In genomic region chr5:95901676-95902646, GRCh38 we compare ENCODE assay signal across 12 cellular contexts. TPM values are rescaled to one million over a fixed set of nuclear protein-coding genes. Genes with fewer than 3 reads are reported as not detected.
DNase-seq lines count a peak whose midpoint lies in the region; ATAC-seq and TF ChIP-seq lines count a peak whose summit lies in the region.
"Had no signal": no experiment of that assay in that cellular context is flagged by ENCODE, and none has a peak within 500 bp of the region (broad histone marks: within the 10 kb centered on the region; RNA-seq: fewer than 3 reads in every experiment).

No MANE protein-coding gene starts in this region.

- H3K4me3 Mint-ChIP-seq in activated T-cell treated with anti-CD3 and anti-CD28 coated beads, Interleukin-2, amount 50 U/mL, for 72 hours: no peak overlapping the region

- H3K27me3 ChIP-seq in stomach: no peaks in the 10 kb centered on the region
- H3K27me3 ChIP-seq: uterus had no signal

- no peak overlapping the region for H3K4me3 ChIP-seq in fibroblast of mammary gland (ENCODE audit: control insufficient read depth, low read depth, low read length)
- H3K4me3 ChIP-seq in stomach: no peak overlapping the region
- H3K4me3 ChIP-seq: uterus had no signal

- no peaks in the 10 kb centered on the region for H3K9me3 ChIP-seq in stomach
- H3K9me3 ChIP-seq: uterus had no signal

- H3K27me3 Mint-ChIP-seq in activated T-cell treated with anti-CD3 and anti-CD28 coated beads, Interleukin-2, amount 50 U/mL, for 72 hours (ENCODE audit: low read depth): no peaks in the 10 kb centered on the region

- 61 to 78% (median 64%) methylated on average over 11 of the region's 11 CpGs for WGBS in stomach, 5 donors

- H3K9me3 Mint-ChIP-seq in activated T-cell treated with anti-CD3 and anti-CD28 coated beads, Interleukin-2, amount 50 U/mL, for 72 hours: no peaks in the 10 kb centered on the region

- intact Hi-C loops in stomach (cut with DNase I; ENCODE audit: low total_unique reads): no loop called here

- peaks cover 7 to 12% of the 10 kb centered on the region in 2 donors for H3K36me3 Mint-ChIP-seq in activated T-cell treated with anti-CD3 and anti-CD28 coated beads, Interleukin-2, amount 50 U/mL, for 72 hours (ENCODE audit: insufficient read depth in 2 of 2)

- H3K27ac ChIP-seq in stomach: peak overlapping the region in 3 of 5 donors; percentile 4 to 36 (median 28)
- H3K27ac ChIP-seq: uterus had no signal

- TF ChIP-seq CTCF in fibroblast of mammary gland (conservative IDR thresholded peaks at IDR 0.05; ENCODE audit: control insufficient read depth, insufficient read depth, low read depth, low read length) (no peak), stomach (IDR thresholded peaks at IDR 0.05) (no peak)

- no peak for DNase-seq in activated T-cell treated with anti-CD3 and anti-CD28 coated beads, Interleukin-2, amount 50 U/mL, for 72 hours
- no peak for DNase-seq in activated T-cell treated with anti-CD3 and anti-CD28 coated beads, Interleukin-2, amount 50 U/mL, for 1 hour
- DNase-seq in SW480 (ENCODE audit: low spot score): peak; percentile 61
- peak; percentile 85 for DNase-seq in fibroblast of mammary gland (ENCODE audit: low read depth)
- DNase-seq in stomach: no peak
- DNase-seq in effector CD8-positive, alpha-beta T cell (lab: John Stamatoyannopoulos, UW): no peak
- no peak for DNase-seq in RPMI8226
- DNase-seq: foreskin melanocyte; NCI-H2107; stimulated activated CD4-positive, alpha-beta T cell treated with anti-CD3 and anti-CD28 coated beads, Interleukin-2, amount 100 ng/mL, for 24 hours; uterus had no signal

- ATAC-seq in activated T-cell treated with anti-CD3 and anti-CD28 coated beads, Interleukin-2, amount 50 U/mL, for 72 hours (replicated peaks in 1 of 2): peak; percentile 37 to 57
- ATAC-seq in HG02763 (IDR thresholded peaks at IDR 0.05; ENCODE audit: unreplicated experiment): no peak

- peaks cover 0 to 77% (median 50%) of the 10 kb centered on the region in 4 donors for H3K36me3 ChIP-seq in stomach
- H3K36me3 ChIP-seq: uterus had no signal

- no peak overlapping the region for H3K27ac Mint-ChIP-seq in activated T-cell treated with anti-CD3 and anti-CD28 coated beads, Interleukin-2, amount 50 U/mL, for 72 hours

- no peak for TF ChIP-seq POLR2A in stomach (IDR thresholded peaks at IDR 0.05)

- peaks cover 10% of the 10 kb centered on the region for H3K4me1 Mint-ChIP-seq in activated T-cell treated with anti-CD3 and anti-CD28 coated beads, Interleukin-2, amount 50 U/mL, for 72 hours (ENCODE audit: low read depth)

- TF ChIP-seq EP300 in stomach (IDR thresholded peaks at IDR 0.05): no peak

- H3K4me1 ChIP-seq in stomach: peaks cover 0 to 71% (median 42%) of the 10 kb centered on the region in 4 donors
- H3K4me1 ChIP-seq: uterus had no signal

RNA-seq across cellular contexts. Expression of gene ELL2, which starts 59.7 kb away (rescaled TPM):
- 100 to 1,000 TPM in 1 of 2 donors, 10 to 100 TPM in 1; 76.3 to 113 TPM for total RNA-seq in activated T-cell treated with anti-CD3 and anti-CD28 coated beads, Interleukin-2, amount 50 U/mL, for 72 hours
- 100 to 1,000 TPM in 4 of 5 donors, 10 to 100 TPM in 1; 26.8 to 279 (median 178) TPM for total RNA-seq in stomach
- polyA plus RNA-seq in stomach: 10 to 100 TPM; 24.7 to 46.7 (median 45.3) TPM

Comparison
In these comparisons a context has a peak if more than half of its experiments do, and no peak if none do; other contexts are left out.
1. DNase-seq: peak in SW480 (single experiment) and fibroblast of mammary gland (single experiment); none in activated T-cell treated with anti-CD3 and anti-CD28 coated beads, Interleukin-2, amount 50 U/mL, for 72 hours (0 of 2), activated T-cell treated with anti-CD3 and anti-CD28 coated beads, Interleukin-2, amount 50 U/mL, for 1 hour (single experiment), stomach (single experiment), effector CD8-positive, alpha-beta T cell (single experiment) and RPMI8226 (single experiment).